8 cellular contexts compared by ENCODE assay signal in genomic region chr3:177359601-177360357, GRCh38.
DNase-seq lines count a peak whose midpoint lies in the region; ATAC-seq and TF ChIP-seq lines count a peak whose summit lies in the region.

No MANE protein-coding gene starts in this region.

- TF ChIP-seq CTCF in SK-N-SH (IDR thresholded peaks at IDR 0.05): no peak
- TF ChIP-seq CTCF in osteoblast (IDR thresholded peaks at IDR 0.05; ENCODE audit: extremely low read depth, low read depth, low read length): no peak
- TF ChIP-seq CTCF in thoracic aorta (IDR thresholded peaks at IDR 0.05): no peak

- DNase-seq in NCI-H1092 (lab: John Stamatoyannopoulos, UW): peak; percentile 98
- peak; percentile 92 for DNase-seq in SK-N-SH
- peak; percentile 96 for DNase-seq in glomerular visceral epithelial cell (ENCODE audit: extremely low spot score)
- DNase-seq in osteoblast (ENCODE audit: insufficient read length, low spot score, missing footprints): peak; percentile 96
- DNase-seq in thoracic aorta (ENCODE audit: low spot score): peak; percentile 86

- peak; percentile 71 for TF ChIP-seq RAD21 in SK-N-SH (IDR thresholded peaks at IDR 0.05; ENCODE audit: low read length)

- H3K27ac ChIP-seq in SK-N-SH (ENCODE audit: low read depth in 2 of 2, low read length in 1 of 2) (peak overlapping the region; percentile 85 to 97), osteoblast (ENCODE audit: low read depth, low read length) (peak overlapping the region; percentile 94), thoracic aorta (peak overlapping the region; percentile 88 to 90)

- H3K4me3 Mint-ChIP-seq in activated naive CD8-positive, alpha-beta T cell: peak overlapping the region; percentile 89

- H3K4me1 ChIP-seq in SK-N-SH (ENCODE audit: control insufficient read depth in 1 of 2, insufficient read depth in 2 of 2, low read depth in 1 of 2, low read length in 1 of 2) (peaks cover 37 to 40% of the 10 kb centered on the region in 2 experiments), osteoblast (ENCODE audit: insufficient read depth, low read length) (peaks cover 42% of the 10 kb centered on the region), thoracic aorta (ENCODE audit: control insufficient read depth in 1 of 2, low read depth in 2 of 2) (peaks cover 39 to 68% of the 10 kb centered on the region in 2 donors)

- POLR2A ChIA-PET in SK-N-SH (lab: Yijun Ruan, JAX): interaction anchor here (1.0 to 4.1 kb wide), 4 partner anchors 163 to 811 kb away, joined by 3 to 51 read pairs (median 6); partner anchors contain the start of gene TBL1XR1

- no peaks in the 10 kb centered on the region for H3K27me3 Mint-ChIP-seq in activated naive CD8-positive, alpha-beta T cell

- peaks cover 25% of the 10 kb centered on the region for H3F3A ChIP-seq in SK-N-SH (replicated peaks; ENCODE audit: insufficient read depth)

- H3K9me3 ChIP-seq in SK-N-SH (no peaks in the 10 kb centered on the region), osteoblast (ENCODE audit: low read depth, low read length) (no peaks in the 10 kb centered on the region), thoracic aorta (no peaks in the 10 kb centered on the region)

- H3K27me3 ChIP-seq in SK-N-SH (ENCODE audit: insufficient read depth): no peaks in the 10 kb centered on the region
- H3K27me3 ChIP-seq in osteoblast (ENCODE audit: insufficient read depth, low read length): no peaks in the 10 kb centered on the region
- no peaks in the 10 kb centered on the region for H3K27me3 ChIP-seq in thoracic aorta (replicated peaks; ENCODE audit: insufficient read depth)

- H3K4me2 ChIP-seq in SK-N-SH (peak overlapping the region; percentile 63), osteoblast (ENCODE audit: insufficient read depth, low read length) (peak overlapping the region; percentile 79)

- H4K20me1 ChIP-seq in SK-N-SH (ENCODE audit: insufficient read depth): no peaks in the 10 kb centered on the region
- H4K20me1 ChIP-seq in osteoblast (ENCODE audit: insufficient read depth, low read length): no peaks in the 10 kb centered on the region

- no peaks in the 10 kb centered on the region for H3K36me3 Mint-ChIP-seq in activated naive CD8-positive, alpha-beta T cell

- TF ChIP-seq EP300 in SK-N-SH (IDR thresholded peaks at IDR 0.05; ENCODE audit: borderline replicate concordance in 1 of 2, low read depth in 1 of 2, low read length in 1 of 2): peak; percentile 96 to 99

- H3K9me2 ChIP-seq in SK-N-SH: no peaks in the 10 kb centered on the region

- H3K9ac ChIP-seq in SK-N-SH: peak overlapping the region; percentile 41; the same call in 1 of the 2 replicates

- ATAC-seq in HG02610 (IDR thresholded peaks at IDR 0.05; ENCODE audit: unreplicated experiment) (peak; percentile 83), thoracic aorta (ENCODE audit: insufficient number of reproducible peaks, low FRiP score, low read depth) (peak; percentile 94)

- H3K9me3 Mint-ChIP-seq in activated naive CD8-positive, alpha-beta T cell (ENCODE audit: low read depth): no peaks in the 10 kb centered on the region

- CTCF ChIA-PET in SK-N-SH (lab: Yijun Ruan, JAX): interaction anchor here (0.6 to 4.6 kb wide), 14 partner anchors 159 to 1025 kb away, joined by 3 to 38 read pairs (median 4); partner anchors contain the start of gene TBL1XR1

- H3K79me2 ChIP-seq in SK-N-SH (ENCODE audit: insufficient read depth) (no peaks in the 10 kb centered on the region), osteoblast (ENCODE audit: insufficient read depth, low read length) (no peaks in the 10 kb centered on the region)

- peak overlapping the region; percentile 98 for H3K27ac Mint-ChIP-seq in activated naive CD8-positive, alpha-beta T cell

- 1% methylated on average over 28 of the region's 40 CpGs for WGBS in SK-N-SH (ENCODE audit: low lambda C conversion rate)

- H3K36me3 ChIP-seq in SK-N-SH (replicated peaks in 1 of 2; ENCODE audit: control insufficient read depth in 1 of 2, insufficient read depth in 2 of 2, low read length in 1 of 2) (no peaks in the 10 kb centered on the region), osteoblast (ENCODE audit: insufficient read depth, low read length) (no peaks in the 10 kb centered on the region), thoracic aorta (no peaks in the 10 kb centered on the region)

- H3K4me3 ChIP-seq in GM08714 (ENCODE audit: low read length) (peak overlapping the region; percentile 24; the same call in 1 of the 2 replicates), SK-N-SH (ENCODE audit: low read depth in 2 of 2, low read length in 1 of 2) (peak overlapping the region; percentile 33 to 45), osteoblast (ENCODE audit: insufficient read depth, low read length) (peak overlapping the region; percentile 61), thoracic aorta (peak overlapping the region; percentile 70)

- peak overlapping the region; percentile 56; the same call in 1 of the 2 replicates for H2AFZ ChIP-seq in SK-N-SH (ENCODE audit: low read depth)
- peak overlapping the region; percentile 51 for H2AFZ ChIP-seq in osteoblast (ENCODE audit: low read length)

- peaks cover 60% of the 10 kb centered on the region for H3K4me1 Mint-ChIP-seq in activated naive CD8-positive, alpha-beta T cell (ENCODE audit: low read depth)

TF ChIP-seq in SK-N-SH, 30 proteins besides CTCF, POLR2A, EP300 and RAD21 (continues in another document):
- TF ChIP-seq MEF2A (IDR thresholded peaks at IDR 0.05; ENCODE audit: borderline replicate concordance, low read depth): peak; percentile 88
- TF ChIP-seq MXI1 (IDR thresholded peaks at IDR 0.05; ENCODE audit: low read depth, low read length): peak; percentile 21; the same call in 1 of the 2 replicates
- TF ChIP-seq RCOR1 (IDR thresholded peaks at IDR 0.05; ENCODE audit: low read length): peak; percentile 89
- TF ChIP-seq GABPA (IDR thresholded peaks at IDR 0.05; ENCODE audit: low read depth): peak; percentile 22; the same call in 1 of the 2 replicates
- peak; percentile 88 for TF ChIP-seq FOXM1 (IDR thresholded peaks at IDR 0.05; ENCODE audit: low read depth)
- peak; percentile 91; the same call in 1 of the 2 replicates for TF ChIP-seq NFIC (IDR thresholded peaks at IDR 0.05; ENCODE audit: borderline replicate concordance)
- TF ChIP-seq, protein P1, sequence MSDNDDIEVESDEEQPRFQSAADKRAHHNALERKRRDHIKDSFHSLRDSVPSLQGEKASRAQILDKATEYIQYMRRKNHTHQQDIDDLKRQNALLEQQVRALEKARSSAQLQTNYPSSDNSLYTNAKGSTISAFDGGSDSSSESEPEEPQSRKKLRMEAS (IDR thresholded peaks at IDR 0.05; ENCODE audit: low read depth): peak; percentile 86
- peak; percentile 99 for TF ChIP-seq FOXJ3 (CRISPR knock-in tag; IDR thresholded peaks at IDR 0.05)
- peak; percentile 58 for TF ChIP-seq REST (IDR thresholded peaks at IDR 0.05; ENCODE audit: low read depth, low read length)
- no peak for TF ChIP-seq NRF1 (IDR thresholded peaks at IDR 0.05; ENCODE audit: low read depth, low read length)
- TF ChIP-seq CHD2 (IDR thresholded peaks at IDR 0.05; ENCODE audit: low read length, partially characterized antibody): peak; percentile 98
- peak; percentile 58 for TF ChIP-seq TAF1 (IDR thresholded peaks at IDR 0.05; ENCODE audit: borderline replicate concordance, low read depth, low read length)
- peak; percentile 85 for TF ChIP-seq ZBTB33 (IDR thresholded peaks at IDR 0.05; ENCODE audit: borderline replicate concordance, low read depth)
- peak; percentile 93; the same call in 1 of the 2 replicates for TF ChIP-seq SIN3A (IDR thresholded peaks at IDR 0.05; ENCODE audit: borderline replicate concordance, low read depth, low read length)

Comparison
In these comparisons a context has a peak if more than half of its experiments do, and no peak if none do; other contexts are left out.
1. Peak in every context shown above with its lines: DNase-seq, ATAC-seq, H3K4me3 ChIP-seq and H3K27ac ChIP-seq.